ENCODE assay signal across 26 cellular contexts in the genomic region with DNA sequence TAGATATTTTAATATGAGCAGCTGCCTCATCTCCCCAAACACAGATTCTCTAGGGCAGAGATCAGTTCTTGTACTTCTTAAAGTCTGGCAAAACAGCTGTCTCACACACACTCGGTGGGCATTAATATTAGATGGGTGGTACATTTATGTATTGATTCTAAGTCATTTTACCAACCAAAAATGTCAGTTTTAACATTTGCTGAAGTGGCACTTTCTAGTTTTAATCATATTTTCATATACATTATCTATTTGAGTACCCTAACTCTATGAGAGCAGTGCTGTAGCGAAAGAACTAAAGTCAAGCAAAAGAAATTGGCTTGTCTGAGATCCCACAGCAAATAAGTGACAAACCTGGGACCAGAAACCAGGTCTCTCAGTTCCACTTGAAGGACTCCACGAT.
"Had no signal": no experiment of that assay in that cellular context is flagged by ENCODE, and none has a peak within 500 bp of the region (broad histone marks: within the 10 kb centered on the region; RNA-seq: fewer than 3 reads in every experiment).

No MANE protein-coding gene starts in this region.

- H3K4me1 ChIP-seq: testis, upper lobe of right lung, uterus had no signal

- H3K27ac ChIP-seq: stomach, suprapubic skin, testis, thoracic aorta, thyroid gland, tibial artery, tibial nerve, transverse colon, upper lobe of left lung, upper lobe of right lung, uterus, vagina had no signal

- H3K4me3 ChIP-seq: stomach, suprapubic skin, testis, thoracic aorta, thyroid gland, tibial artery, tibial nerve, transverse colon, upper lobe of left lung, upper lobe of right lung, uterus, vagina had no signal

- ATAC-seq: stimulated activated effector memory CD8-positive, alpha-beta T cell treated with anti-CD3 and anti-CD28 coated beads, Interleukin-12 subunit alpha, Interleukin-12 subunit beta, amount 100 ng/mL, for 72 hours; stimulated activated memory B cell treated with anti-CD40 and anti-IgM and Interleukin-4, amounts not matched to agents 10 μg/mL and 1 μg/mL and 100 μg/mL, for 72 hours; stimulated activated naive B cell treated with anti-CD40 and anti-IgM and Interleukin-4, amounts not matched to agents 10 μg/mL and 1 μg/mL and 100 μg/mL, for 72 hours; stimulated activated naive CD8-positive, alpha-beta T cell treated with anti-CD3 and anti-CD28 coated beads, Interleukin-15, amount 100 ng/mL, for 72 hours; stimulated activated naive CD8-positive, alpha-beta T cell treated with anti-CD3 and anti-CD28 coated beads, Interleukin-15, Interleukin-2, amounts not matched to agents 100 U/mL and 50 U/mL, for 24 hours; upper lobe of right lung had no signal

- H3K36me3 ChIP-seq: stomach, suprapubic skin, thoracic aorta, thyroid gland, tibial artery, transverse colon, upper lobe of left lung, upper lobe of right lung, uterus, vagina had no signal

- DNase-seq: stimulated activated CD4-positive, alpha-beta T cell treated with anti-CD3 and anti-CD28 coated beads, Interleukin-2, amount 100 ng/mL, for 48 hours; stimulated activated CD4-positive, alpha-beta T cell treated with anti-CD3 and anti-CD28 coated beads, Interleukin-4, amount 100 ng/mL, for 1 hour; stimulated activated CD4-positive, alpha-beta T cell treated with anti-CD3 and anti-CD28 coated beads, Interleukin-4, amount 100 ng/mL, for 24 hours; stimulated activated CD4-positive, alpha-beta T cell treated with anti-CD3 and anti-CD28 coated beads, Interleukin-4, amount 100 ng/mL, for 4 hours; stimulated activated CD8-positive, alpha-beta memory T cell treated with anti-CD3 and anti-CD28 coated beads, Interleukin-4, amount 100 ng/mL, for 48 hours; stimulated activated naive B cell treated with anti-CD40 and anti-IgM and Interleukin-4, amounts not matched to agents 10 μg/mL and 1 μg/mL and 100 μg/mL, for 72 hours; stimulated activated naive CD4-positive, alpha-beta T cell; stimulated activated naive CD8-positive, alpha-beta T cell treated with anti-CD3 and anti-CD28 coated beads, Interleukin-15, amount 100 ng/mL, for 72 hours; stimulated activated naive CD8-positive, alpha-beta T cell treated with anti-CD3 and anti-CD28 coated beads, Interleukin-15, Interleukin-2, amounts not matched to agents 100 U/mL and 50 U/mL, for 24 hours; stomach; substantia nigra; testis; thyroid gland; tibial artery; transverse colon; trophoblast cell; upper lobe of left lung; upper lobe of right lung; uterus had no signal

- H3K9me3 ChIP-seq: stomach, suprapubic skin, testis, thoracic aorta, thyroid gland, tibial artery, tibial nerve, transverse colon, upper lobe of left lung, upper lobe of right lung, uterus, vagina had no signal

- FAIRE-seq: urothelium cell line had no signal

- H3K27me3 ChIP-seq: stomach, suprapubic skin, testis, thyroid gland, tibial artery, tibial nerve, transverse colon, upper lobe of left lung, upper lobe of right lung, uterus, vagina had no signal
